ENCODE assay signal across 21 cellular contexts in the genomic region with DNA sequence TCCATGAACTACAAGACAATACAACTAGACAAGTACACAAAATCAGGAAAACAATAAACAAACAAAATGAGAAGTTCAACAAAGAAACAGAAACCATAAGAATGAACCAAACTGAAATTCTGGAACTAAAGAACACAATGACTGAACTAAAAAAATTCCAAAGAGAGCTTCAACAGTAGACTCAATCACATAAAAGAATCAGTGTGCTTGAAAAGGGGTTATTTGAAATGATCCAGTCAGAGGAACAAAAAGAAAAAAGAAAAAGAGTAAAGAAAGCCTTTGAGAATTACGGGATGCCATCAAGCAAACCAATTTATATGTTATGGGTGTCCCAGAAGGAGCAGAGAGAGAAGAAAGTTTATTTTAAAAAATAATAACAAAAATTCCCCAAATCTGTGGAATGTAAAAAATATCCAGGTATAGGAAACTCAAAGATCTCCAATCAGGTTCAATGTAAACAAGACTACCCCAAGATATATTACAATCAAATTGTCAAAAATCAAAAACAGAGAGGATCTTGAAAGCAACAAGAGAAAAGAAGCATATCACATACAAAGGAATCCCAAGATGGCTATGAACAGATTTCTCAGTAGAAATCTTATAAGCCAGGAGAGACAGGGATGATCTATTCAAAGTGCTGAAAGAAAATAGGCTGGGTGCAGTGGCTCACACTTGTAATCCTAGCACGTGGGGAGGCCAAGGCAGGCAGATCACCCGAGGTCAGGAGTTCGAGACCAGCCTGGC. TPM values are rescaled to one million over a fixed set of nuclear protein-coding genes. Genes with fewer than 3 reads are reported as not detected.
DNase-seq lines count a peak whose midpoint lies in the region; ATAC-seq, FAIRE-seq and TF ChIP-seq lines count a peak whose summit lies in the region.
"Had no signal": no experiment of that assay in that cellular context is flagged by ENCODE, and none has a peak within 500 bp of the region (broad histone marks: within the 10 kb centered on the region; RNA-seq: fewer than 3 reads in every experiment).

No MANE protein-coding gene starts in this region.

- ATAC-seq in HepG2, result no peak
- ATAC-seq in right lobe of liver, result no peak
- no peak for ATAC-seq in GM12878
- ATAC-seq in HG03025 (IDR thresholded peaks at IDR 0.05; ENCODE audit: low FRiP score, unreplicated experiment), result no peak

- H3K4me1 ChIP-seq in HepG2 (ENCODE audit: insufficient read depth, low read length) (peaks cover 17% of the 10 kb centered on the region), right lobe of liver (no peaks in the 10 kb centered on the region), GM12878 (ENCODE audit: control insufficient read depth, insufficient read depth, low read length) (no peaks in the 10 kb centered on the region), vagina (peaks cover 6% of the 10 kb centered on the region), Peyer's patch (no peaks in the 10 kb centered on the region)
- H3K4me1 ChIP-seq: HAP-1 had no signal

- peaks cover 45% of the 10 kb centered on the region for H3K36me3 Mint-ChIP-seq in endothelial cell (ENCODE audit: low read depth, unreplicated experiment)

- H3K9me3 Mint-ChIP-seq in endothelial cell (ENCODE audit: unreplicated experiment), result no peaks in the 10 kb centered on the region

- no peak overlapping the region for H2AFZ ChIP-seq in HepG2 (ENCODE audit: low read length)
- no peak overlapping the region for H2AFZ ChIP-seq in GM12878 (ENCODE audit: control insufficient read depth, low read depth, low read length)

- POLR2A ChIA-PET in HepG2 (lab: Yijun Ruan, JAX) (no interaction called here), GM12878 (lab: Charles Lee) (no interaction called here)

- H3K27me3 ChIP-seq in HepG2 (ENCODE audit: control insufficient read depth in 1 of 2, insufficient read depth in 2 of 2, low read length in 2 of 2) (no peaks in the 10 kb centered on the region), right lobe of liver (no peaks in the 10 kb centered on the region), GM12878 (replicated peaks in 1 of 2; ENCODE audit: control insufficient read depth in 2 of 2, insufficient read depth in 2 of 2, low read length in 1 of 2) (no peaks in the 10 kb centered on the region), vagina (no peaks in the 10 kb centered on the region), Peyer's patch (no peaks in the 10 kb centered on the region)
- H3K27me3 ChIP-seq: BE2C had no signal

- DNase-seq in HepG2 (ENCODE audit: low spot score), result no peak
- DNase-seq in right lobe of liver, result no peak
- no peak for DNase-seq in GM12878 (ENCODE audit: low read depth, low spot score)
- DNase-seq in endothelial cell (ENCODE audit: low spot score), result no peak
- DNase-seq in vagina (ENCODE audit: extremely low spot score in 2 of 2), result no peak
- no peak for DNase-seq in erythroblast (lab: John Stamatoyannopoulos, UW)
- DNase-seq in Peyer's patch, result no peak
- DNase-seq: ACHN; BE2C; C1 segment of cervical spinal cord; CD4-positive, alpha-beta T cell; DMS153; DMS79; GDM1; HFFc6; KG1 had no signal

- FAIRE-seq in HepG2 (lab: Jason Lieb, UNC) (no peak), GM12878 (lab: Jason Lieb, UNC) (no peak)
- FAIRE-seq: A204.1, HTR-8/SVneo had no signal

- RAD21 ChIA-PET in GM12878 (lab: Charles Lee; ENCODE audit: unreplicated experiment), result no interaction called here

- in situ Hi-C loops in HepG2 (cut with HindIII; ENCODE audit: extremely low pct_ligation_motif_present, low pct_unique_long_range_greater_than_20kb), result no loop called here
- in situ Hi-C loops in GM12878 (cut with MboI), result no loop called here

- peak overlapping the region; percentile 84 for H3K4me3 Mint-ChIP-seq in endothelial cell (ENCODE audit: unreplicated experiment)
- H3K4me3 Mint-ChIP-seq: CD4-positive, alpha-beta T cell; HFFc6 had no signal

- SMC1A ChIA-PET in GM12878 (lab: Charles Lee; ENCODE audit: uncharacterized antibody, unreplicated experiment), result no interaction called here

- H3K9ac ChIP-seq in HepG2 (ENCODE audit: insufficient read depth, low read depth, low read length) (no peak overlapping the region), GM12878 (ENCODE audit: control insufficient read depth, insufficient read depth, low read length) (no peak overlapping the region)

- TF ChIP-seq POLR2A in HepG2 (IDR thresholded peaks at IDR 0.05; ENCODE audit: insufficient read depth in 1 of 2, low read depth in 2 of 2, low read length in 2 of 2) (no peak), right lobe of liver (IDR thresholded peaks at IDR 0.05) (no peak), GM12878 (IDR thresholded peaks at IDR 0.05; ENCODE audit: low read depth, low read length) (no peak), vagina (IDR thresholded peaks at IDR 0.05) (no peak), erythroblast (IDR thresholded peaks at IDR 0.05; ENCODE audit: low read length) (no peak), Peyer's patch (IDR thresholded peaks at IDR 0.05) (no peak)

- H3K79me2 ChIP-seq in HepG2 (ENCODE audit: insufficient read depth, low read length) (peaks cover 9% of the 10 kb centered on the region), GM12878 (ENCODE audit: control insufficient read depth, insufficient read depth, low read length) (no peaks in the 10 kb centered on the region)

- no peak overlapping the region for H3K27ac ChIP-seq in HepG2 (ENCODE audit: extremely low read length, insufficient read depth, low read length)
- no peak overlapping the region for H3K27ac ChIP-seq in right lobe of liver
- H3K27ac ChIP-seq in GM12878 (ENCODE audit: control insufficient read depth, insufficient read depth), result no peak overlapping the region
- peak overlapping the region; percentile 70 for H3K27ac ChIP-seq in vagina
- H3K27ac ChIP-seq in Peyer's patch, result no peak overlapping the region

- H3K4me3 ChIP-seq in HepG2 (replicated peaks in 1 of 3; ENCODE audit: insufficient read depth in 1 of 3, low read depth in 2 of 3, low read length in 3 of 3), result no peak overlapping the region
- H3K4me3 ChIP-seq in right lobe of liver, result no peak overlapping the region
- H3K4me3 ChIP-seq in GM12878, result no peak overlapping the region
- no peak overlapping the region for H3K4me3 ChIP-seq in vagina
- H3K4me3 ChIP-seq in Peyer's patch, result no peak overlapping the region
- H3K4me3 ChIP-seq: HAP-1 had no signal

- H3K4me2 ChIP-seq in HepG2 (ENCODE audit: low read depth, low read length), result no peak overlapping the region
- no peak overlapping the region for H3K4me2 ChIP-seq in GM12878 (ENCODE audit: control insufficient read depth, insufficient read depth)

- TF ChIP-seq RAD21 in HepG2 (CRISPR knock-in tag; IDR thresholded peaks at IDR 0.05) (no peak), GM12878 (IDR thresholded peaks at IDR 0.05; ENCODE audit: insufficient read depth, low read depth, low read length) (no peak)

- CTCF ChIA-PET in HepG2 (lab: Yijun Ruan, JAX; ENCODE audit: low intra/inter-chr PET ratio, low total read pairs), result no interaction called here
- CTCF ChIA-PET in GM12878 (lab: Yijun Ruan, JAX), result no interaction called here

- H3K27me3 Mint-ChIP-seq in endothelial cell (ENCODE audit: unreplicated experiment), result no peaks in the 10 kb centered on the region
- H3K27me3 Mint-ChIP-seq: CD4-positive, alpha-beta T cell; IgD-negative memory B cell had no signal

- no peak overlapping the region for H3K27ac Mint-ChIP-seq in endothelial cell (ENCODE audit: unreplicated experiment)
- H3K27ac Mint-ChIP-seq: CD4-positive, alpha-beta T cell; HFFc6 had no signal

- H3K9me3 ChIP-seq in HepG2 (ENCODE audit: low read length), result peaks cover 9% of the 10 kb centered on the region; the same call in 1 of the 2 replicates
- H3K9me3 ChIP-seq in right lobe of liver, result no peaks in the 10 kb centered on the region
- H3K9me3 ChIP-seq in GM12878 (replicated peaks; ENCODE audit: control insufficient read depth, insufficient read depth, low read length), result peaks cover 13% of the 10 kb centered on the region; the same call in 2 of the 3 replicates
- H3K9me3 ChIP-seq in vagina, result peaks cover 3% of the 10 kb centered on the region
- peaks cover 0 to 5% (median 0%) of the 10 kb centered on the region in 4 donors for H3K9me3 ChIP-seq in Peyer's patch
- H3K9me3 ChIP-seq: BE2C, HAP-1 had no signal

- H3K36me3 ChIP-seq in HepG2 (replicated peaks in 1 of 2; ENCODE audit: control insufficient read depth in 1 of 2, insufficient read depth in 2 of 2, low read length in 2 of 2), result peaks cover 5 to 37% of the 10 kb centered on the region in 2 experiments
- peaks cover 0 to 4% (median 1%) of the 10 kb centered on the region in 4 donors for H3K36me3 ChIP-seq in right lobe of liver
- peaks cover 3 to 18% of the 10 kb centered on the region in 2 experiments for H3K36me3 ChIP-seq in GM12878 (ENCODE audit: control insufficient read depth in 2 of 2, insufficient read depth in 2 of 2, low read length in 1 of 2)
- H3K36me3 ChIP-seq in vagina, result peaks cover 0 to 20% of the 10 kb centered on the region in 2 donors
- peaks cover 0 to 46% (median 0%) of the 10 kb centered on the region in 3 donors for H3K36me3 ChIP-seq in Peyer's patch

- intact Hi-C loops in HepG2 (cut with micrococcal nuclease; ENCODE audit: unreplicated experiment) (no loop called here), right lobe of liver (cut with DNase I) (no loop called here), GM12878 (cut with micrococcal nuclease; ENCODE audit: unreplicated experiment) (no loop called here), vagina (cut with DNase I) (no loop called here)

- WGBS in HepG2 (ENCODE audit: low lambda C conversion rate), result over 99% methylated on average over 4 of the region's 4 CpGs
- WGBS in right lobe of liver (ENCODE audit: insufficient coverage, low coverage, low lambda C conversion rate, missing lambda C conversion rate), result 95% methylated on average over 4 of the region's 4 CpGs
- WGBS in GM12878 (ENCODE audit: insufficient coverage, insufficient replicate concordance, low lambda C conversion rate, missing lambda C conversion rate), result 94% methylated on average over 4 of the region's 4 CpGs

- TF ChIP-seq CTCF in HepG2 (CRISPR knock-in tag; IDR thresholded peaks at IDR 0.05) (no peak), right lobe of liver (IDR thresholded peaks at IDR 0.05) (no peak), GM12878 (IDR thresholded peaks at IDR 0.05 in 2 of 3, conservative IDR thresholded peaks at IDR 0.05 in 1 of 3; ENCODE audit: control insufficient read depth in 2 of 3, extremely low read depth in 1 of 3, insufficient read depth in 1 of 3, low read depth in 3 of 3, low read length in 3 of 3) (no peak), endothelial cell (IDR thresholded peaks at IDR 0.05; ENCODE audit: unreplicated experiment) (no peak), vagina (IDR thresholded peaks at IDR 0.05) (no peak), Peyer's patch (IDR thresholded peaks at IDR 0.05) (no peak)

- BruUV-seq in HepG2 (replicated peaks; lab: Mats Ljungman, UMichigan) (no TSS peak), GM12878 (replicated peaks; lab: Mats Ljungman, UMichigan) (no TSS peak)

- no peak for TF ChIP-seq EP300 in HepG2 (IDR thresholded peaks at IDR 0.05; ENCODE audit: low read depth in 2 of 2, low read length in 2 of 2)
- no peak for TF ChIP-seq EP300 in HepG2 (CRISPR knock-in tag; IDR thresholded peaks at IDR 0.05; ENCODE audit: borderline replicate concordance)
- no peak for TF ChIP-seq EP300 in GM12878 (IDR thresholded peaks at IDR 0.05; ENCODE audit: borderline replicate concordance in 1 of 2, control insufficient read depth in 1 of 2, low read depth in 2 of 2, low read length in 2 of 2)

- peaks cover 6% of the 10 kb centered on the region for H3K4me1 Mint-ChIP-seq in endothelial cell (ENCODE audit: unreplicated experiment)

- H4K20me1 ChIP-seq in HepG2 (ENCODE audit: insufficient read depth, low read length) (no peaks in the 10 kb centered on the region; the same call in 1 of the 2 replicates), GM12878 (ENCODE audit: control insufficient read depth, insufficient read depth) (no peaks in the 10 kb centered on the region)

RNA-seq across cellular contexts. Expression of a gene that starts 18.7 kb away (rescaled TPM):
- total RNA-seq in HepG2 (2016; rRNA removed; fragmentation: Illumina TruSeq; extraction: Trizol) (31.3 and 50.0 TPM in 2 replicates), right lobe of liver (10 to 100 TPM; 13.9 to 21.3 (median 15.5) TPM), GM12878 (2014; rRNA removed) (15.1 and 18.0 TPM in 2 replicates), GM12878 (2014; rRNA removed; fragmentation: Illumina TruSeq; extraction: Trizol) (27.9 and 30.4 TPM in 2 replicates), GM12878 (2021) (17.8 and 19.7 TPM in 2 replicates), endothelial cell (ENCODE audit: unreplicated experiment) (26.7 TPM), vagina (55.2 TPM), Peyer's patch (100 to 1,000 TPM in 1 of 4 donors, 10 to 100 TPM in 3; 31.1 to 175 (median 68.0) TPM)
- 6.1 and 6.8 TPM in 2 replicates for total RNA-seq in HepG2 (2016; cell fraction: cytosol; rRNA removed; fragmentation: Illumina TruSeq; extraction: Trizol; ENCODE audit: low read depth)
- 31.5 and 51.4 TPM in 2 replicates for total RNA-seq in HepG2 (2016; cell fraction: insoluble cytoplasmic fraction; rRNA removed; fragmentation: Illumina TruSeq; extraction: Trizol)
- total RNA-seq in HepG2 (2016; cell fraction: membrane; rRNA removed; fragmentation: Illumina TruSeq; extraction: Trizol), result 7.1 and 7.8 TPM in 2 replicates
- total RNA-seq in HepG2 (2016; cell fraction: nucleus; rRNA removed; fragmentation: Illumina TruSeq; extraction: Trizol), result 69.2 and 71.8 TPM in 2 replicates
- polyA plus RNA-seq in HepG2 (2011; rRNA removed) (16.0 and 20.4 TPM in 2 replicates), GM12878 (2011; rRNA removed) (25.1 and 37.8 TPM in 2 replicates), GM12878 (2014; fragmentation: Illumina TruSeq; extraction: Trizol) (15.3 and 24.6 TPM in 2 replicates), GM12878 (2014; fragmentation: Nextera tagmentation; extraction: Ambion mirVana) (1 to 10 TPM; 5.5 to 6.8 TPM), GM12878 (2014; rRNA removed) (17.9 and 18.8 TPM in 2 replicates), GM12878 (2016; fragmentation: Nextera tagmentation; extraction: Ambion mirVana) (10 to 100 TPM; 13.7 to 15.9 TPM)
- polyA plus RNA-seq in HepG2 (2011; cell fraction: cytosol; rRNA removed), result 10.2 and 16.7 TPM in 2 replicates
- polyA plus RNA-seq in HepG2 (2011; cell fraction: nucleus; rRNA removed), result 16.2 and 20.5 TPM in 2 replicates
- polyA plus RNA-seq in HepG2 (2012), result 15.0 and 17.6 TPM in 2 replicates
- polyA plus RNA-seq in HepG2 (2016; cell fraction: cytosol; fragmentation: Illumina TruSeq; extraction: Trizol; ENCODE audit: low read depth), result 0.83 and 0.87 TPM in 2 replicates
- polyA plus RNA-seq in HepG2 (2016; cell fraction: insoluble cytoplasmic fraction; fragmentation: Illumina TruSeq; extraction: Trizol; ENCODE audit: low read depth), result 26.2 and 32.7 TPM in 2 replicates
- 2.2 and 2.3 TPM in 2 replicates for polyA plus RNA-seq in HepG2 (2016; cell fraction: membrane; fragmentation: Illumina TruSeq; extraction: Trizol; ENCODE audit: low read depth)
- polyA plus RNA-seq in HepG2 (2016; cell fraction: nucleus; fragmentation: Illumina TruSeq; extraction: Trizol; ENCODE audit: insufficient read depth, low read depth), result 16.4 and 19.9 TPM in 2 replicates
- 15.6 and 20.7 TPM in 2 replicates for polyA minus RNA-seq in HepG2 (2011; rRNA and poly(A)+ RNA removed; ENCODE audit: low replicate concordance)
- polyA minus RNA-seq in HepG2 (2011; cell fraction: cytosol; rRNA and poly(A)+ RNA removed), result 18.6 and 26.5 TPM in 2 replicates
- 95.6 and 135 TPM in 2 replicates for polyA minus RNA-seq in HepG2 (2011; cell fraction: nucleus; rRNA and poly(A)+ RNA removed)
- 152 and 156 TPM in 2 replicates for total RNA-seq in GM12878 (2013; cell fraction: nucleolus; rRNA removed)
- polyA plus RNA-seq in GM12878 (2011; ENCODE audit: low read depth), result 6.2 TPM
- 10.9 and 14.2 TPM in 2 replicates for polyA plus RNA-seq in GM12878 (2011; cell fraction: cytosol; rRNA removed)
- polyA plus RNA-seq in GM12878 (2011; cell fraction: nucleus; rRNA removed), result 20.8 and 32.1 TPM in 2 replicates
- 7.4 and 10.2 TPM in 2 replicates for polyA plus RNA-seq in GM12878 (2012)
- polyA minus RNA-seq in GM12878 (2011; rRNA and poly(A)+ RNA removed), result 30.8 and 67.1 TPM in 2 replicates
- 6.4 and 9.8 TPM in 2 replicates for polyA minus RNA-seq in GM12878 (2011; cell fraction: cytosol; rRNA and poly(A)+ RNA removed)
- polyA minus RNA-seq in GM12878 (2011; cell fraction: nucleus; rRNA and poly(A)+ RNA removed), result 40.3 and 65.3 TPM in 2 replicates

RNA-seq across cellular contexts. Expression of a gene that starts 18.8 kb away (rescaled TPM):
- total RNA-seq in HepG2 (2016; rRNA removed; fragmentation: Illumina TruSeq; extraction: Trizol) (9.8 and 10.6 TPM in 2 replicates), right lobe of liver (1 to 10 TPM; 2.3 to 6.1 (median 3.4) TPM), GM12878 (2014; rRNA removed) (12.8 and 13.3 TPM in 2 replicates), GM12878 (2014; rRNA removed; fragmentation: Illumina TruSeq; extraction: Trizol) (12.3 and 12.7 TPM in 2 replicates), GM12878 (2021) (7.6 and 11.7 TPM in 2 replicates), endothelial cell (ENCODE audit: unreplicated experiment) (10.0 TPM), vagina (1.5 TPM), Peyer's patch (1 to 10 TPM; 4.1 to 9.2 (median 7.7) TPM)
- 4.9 and 6.6 TPM in 2 replicates for total RNA-seq in HepG2 (2016; cell fraction: cytosol; rRNA removed; fragmentation: Illumina TruSeq; extraction: Trizol; ENCODE audit: low read depth)
- 8.8 and 10.7 TPM in 2 replicates for total RNA-seq in HepG2 (2016; cell fraction: insoluble cytoplasmic fraction; rRNA removed; fragmentation: Illumina TruSeq; extraction: Trizol)
- total RNA-seq in HepG2 (2016; cell fraction: membrane; rRNA removed; fragmentation: Illumina TruSeq; extraction: Trizol), result 7.6 and 9.0 TPM in 2 replicates
- total RNA-seq in HepG2 (2016; cell fraction: nucleus; rRNA removed; fragmentation: Illumina TruSeq; extraction: Trizol), result 12.6 and 14.1 TPM in 2 replicates
- polyA plus RNA-seq in HepG2 (2011; rRNA removed) (3.9 and 5.6 TPM in 2 replicates), GM12878 (2011; rRNA removed) (10.6 and 18.0 TPM in 2 replicates), GM12878 (2014; fragmentation: Illumina TruSeq; extraction: Trizol) (14.1 and 19.2 TPM in 2 replicates), GM12878 (2014; fragmentation: Nextera tagmentation; extraction: Ambion mirVana) (1 to 10 TPM; 5.3 to 7.1 TPM), GM12878 (2014; rRNA removed) (12.1 and 13.0 TPM in 2 replicates), GM12878 (2016; fragmentation: Nextera tagmentation; extraction: Ambion mirVana) (10 to 100 TPM; 13.3 to 15.3 TPM)
- 2.0 and 2.7 TPM in 2 replicates for polyA plus RNA-seq in HepG2 (2011; cell fraction: cytosol; rRNA removed)
- 4.9 and 5.3 TPM in 2 replicates for polyA plus RNA-seq in HepG2 (2011; cell fraction: nucleus; rRNA removed)
- polyA plus RNA-seq in HepG2 (2012), result 5.9 and 8.4 TPM in 2 replicates
- 2.7 and 3.6 TPM in 2 replicates for polyA plus RNA-seq in HepG2 (2016; cell fraction: cytosol; fragmentation: Illumina TruSeq; extraction: Trizol; ENCODE audit: low read depth)
- 10.6 and 11.7 TPM in 2 replicates for polyA plus RNA-seq in HepG2 (2016; cell fraction: insoluble cytoplasmic fraction; fragmentation: Illumina TruSeq; extraction: Trizol; ENCODE audit: low read depth)
- 6.6 and 7.0 TPM in 2 replicates for polyA plus RNA-seq in HepG2 (2016; cell fraction: membrane; fragmentation: Illumina TruSeq; extraction: Trizol; ENCODE audit: low read depth)
- 11.8 and 16.4 TPM in 2 replicates for polyA plus RNA-seq in HepG2 (2016; cell fraction: nucleus; fragmentation: Illumina TruSeq; extraction: Trizol; ENCODE audit: insufficient read depth, low read depth)
- 3.5 and 8.4 TPM in 2 replicates for polyA minus RNA-seq in HepG2 (2011; rRNA and poly(A)+ RNA removed; ENCODE audit: low replicate concordance)
- polyA minus RNA-seq in HepG2 (2011; cell fraction: cytosol; rRNA and poly(A)+ RNA removed), result 2.2 and 3.5 TPM in 2 replicates
- polyA minus RNA-seq in HepG2 (2011; cell fraction: nucleus; rRNA and poly(A)+ RNA removed), result 13.6 and 18.8 TPM in 2 replicates
- 33.3 and 36.5 TPM in 2 replicates for total RNA-seq in GM12878 (2013; cell fraction: nucleolus; rRNA removed)
- 4.1 TPM for polyA plus RNA-seq in GM12878 (2011; ENCODE audit: low read depth)
- polyA plus RNA-seq in GM12878 (2011; cell fraction: cytosol; rRNA removed), result 3.9 and 5.3 TPM in 2 replicates
- polyA plus RNA-seq in GM12878 (2011; cell fraction: nucleus; rRNA removed), result 7.3 and 8.8 TPM in 2 replicates
- 7.3 and 8.9 TPM in 2 replicates for polyA plus RNA-seq in GM12878 (2012)
- polyA minus RNA-seq in GM12878 (2011; rRNA and poly(A)+ RNA removed), result 7.4 and 9.4 TPM in 2 replicates
- polyA minus RNA-seq in GM12878 (2011; cell fraction: cytosol; rRNA and poly(A)+ RNA removed), result 3.6 and 3.7 TPM in 2 replicates
- polyA minus RNA-seq in GM12878 (2011; cell fraction: nucleus; rRNA and poly(A)+ RNA removed), result 9.7 and 15.6 TPM in 2 replicates

RNA-seq across cellular contexts. Expression of a gene that starts 35.0 kb away (rescaled TPM):
- 27.8 and 35.6 TPM in 2 replicates for total RNA-seq in HepG2 (2016; rRNA removed; fragmentation: Illumina TruSeq; extraction: Trizol)
- total RNA-seq in HepG2 (2016; cell fraction: cytosol; rRNA removed; fragmentation: Illumina TruSeq; extraction: Trizol; ENCODE audit: low read depth), result 9.7 and 10.3 TPM in 2 replicates
- total RNA-seq in HepG2 (2016; cell fraction: insoluble cytoplasmic fraction; rRNA removed; fragmentation: Illumina TruSeq; extraction: Trizol), result 24.9 and 34.5 TPM in 2 replicates
- 15.3 and 18.6 TPM in 2 replicates for total RNA-seq in HepG2 (2016; cell fraction: membrane; rRNA removed; fragmentation: Illumina TruSeq; extraction: Trizol)
- total RNA-seq in HepG2 (2016; cell fraction: nucleus; rRNA removed; fragmentation: Illumina TruSeq; extraction: Trizol), result 34.2 and 42.0 TPM in 2 replicates
- 11.1 and 15.3 TPM in 2 replicates for polyA plus RNA-seq in HepG2 (2011; rRNA removed)
- polyA plus RNA-seq in HepG2 (2011; cell fraction: cytosol; rRNA removed), result 6.6 and 15.3 TPM in 2 replicates
- 5.5 and 6.6 TPM in 2 replicates for polyA plus RNA-seq in HepG2 (2011; cell fraction: nucleus; rRNA removed)
- polyA plus RNA-seq in HepG2 (2012), result 18.6 and 33.9 TPM in 2 replicates
- polyA plus RNA-seq in HepG2 (2016; cell fraction: cytosol; fragmentation: Illumina TruSeq; extraction: Trizol; ENCODE audit: low read depth), result 12.8 and 13.2 TPM in 2 replicates
- polyA plus RNA-seq in HepG2 (2016; cell fraction: insoluble cytoplasmic fraction; fragmentation: Illumina TruSeq; extraction: Trizol; ENCODE audit: low read depth), result 21.5 and 21.6 TPM in 2 replicates
- polyA plus RNA-seq in HepG2 (2016; cell fraction: membrane; fragmentation: Illumina TruSeq; extraction: Trizol; ENCODE audit: low read depth), result 12.1 and 13.0 TPM in 2 replicates
- 41.8 and 43.2 TPM in 2 replicates for polyA plus RNA-seq in HepG2 (2016; cell fraction: nucleus; fragmentation: Illumina TruSeq; extraction: Trizol; ENCODE audit: insufficient read depth, low read depth)
- polyA minus RNA-seq in HepG2 (2011; rRNA and poly(A)+ RNA removed; ENCODE audit: low replicate concordance), result 6.7 and 10.7 TPM in 2 replicates
- 9.6 and 10.0 TPM in 2 replicates for polyA minus RNA-seq in HepG2 (2011; cell fraction: cytosol; rRNA and poly(A)+ RNA removed)
- 27.8 and 31.9 TPM in 2 replicates for polyA minus RNA-seq in HepG2 (2011; cell fraction: nucleus; rRNA and poly(A)+ RNA removed)
- 10 to 100 TPM; 26.2 to 59.5 (median 31.0) TPM for total RNA-seq in right lobe of liver
- total RNA-seq in GM12878 (2013; cell fraction: nucleolus; rRNA removed), result 38.9 and 39.7 TPM in 2 replicates
- total RNA-seq in GM12878 (2014; rRNA removed), result 26.5 and 33.2 TPM in 2 replicates
- 42.8 and 44.2 TPM in 2 replicates for total RNA-seq in GM12878 (2014; rRNA removed; fragmentation: Illumina TruSeq; extraction: Trizol)
- 32.0 and 33.4 TPM in 2 replicates for total RNA-seq in GM12878 (2021)
- 10.0 TPM for polyA plus RNA-seq in GM12878 (2011; ENCODE audit: low read depth)
- polyA plus RNA-seq in GM12878 (2011; rRNA removed), result 33.3 and 53.2 TPM in 2 replicates
- polyA plus RNA-seq in GM12878 (2011; cell fraction: cytosol; rRNA removed), result 8.5 and 12.5 TPM in 2 replicates
- 11.4 and 12.0 TPM in 2 replicates for polyA plus RNA-seq in GM12878 (2011; cell fraction: nucleus; rRNA removed)
- 12.6 and 16.0 TPM in 2 replicates for polyA plus RNA-seq in GM12878 (2012)
- 58.5 and 72.0 TPM in 2 replicates for polyA plus RNA-seq in GM12878 (2014; fragmentation: Illumina TruSeq; extraction: Trizol)
- polyA plus RNA-seq in GM12878 (2014; fragmentation: Nextera tagmentation; extraction: Ambion mirVana), result 10 to 100 TPM; 26.6 to 36.3 TPM
- 21.2 and 27.0 TPM in 2 replicates for polyA plus RNA-seq in GM12878 (2014; rRNA removed)
- 10 to 100 TPM; 46.9 to 48.5 TPM for polyA plus RNA-seq in GM12878 (2016; fragmentation: Nextera tagmentation; extraction: Ambion mirVana)
- 9.0 and 13.2 TPM in 2 replicates for polyA minus RNA-seq in GM12878 (2011; rRNA and poly(A)+ RNA removed)
- 4.1 and 5.5 TPM in 2 replicates for polyA minus RNA-seq in GM12878 (2011; cell fraction: cytosol; rRNA and poly(A)+ RNA removed)
- 18.1 and 27.3 TPM in 2 replicates for polyA minus RNA-seq in GM12878 (2011; cell fraction: nucleus; rRNA and poly(A)+ RNA removed)
- 114 TPM for total RNA-seq in endothelial cell (ENCODE audit: unreplicated experiment)
- total RNA-seq in vagina, result 92.1 TPM
- 10 to 100 TPM; 10.9 to 29.4 (median 17.3) TPM for total RNA-seq in Peyer's patch
